26 cellular contexts compared by ENCODE assay signal in the genomic region with DNA sequence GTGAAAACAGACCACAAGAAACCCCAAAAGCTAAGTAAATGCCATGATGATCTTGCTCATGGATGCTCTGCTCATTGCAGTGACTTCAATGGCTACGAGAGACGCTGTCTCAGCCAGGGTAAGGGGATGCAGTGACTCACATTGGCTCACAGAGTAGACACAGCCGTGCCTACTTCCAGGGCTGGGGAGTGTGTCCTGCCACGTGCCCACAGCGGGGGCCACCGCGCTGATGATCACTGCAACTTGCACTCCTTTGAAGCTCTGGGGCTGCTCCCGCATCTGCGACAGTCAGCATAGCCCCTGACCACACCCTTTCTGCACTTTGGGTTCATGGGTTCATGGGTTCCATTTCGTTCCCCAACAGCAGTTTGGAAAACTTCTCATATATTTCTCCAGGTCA.
"Had no signal": no experiment of that assay in that cellular context is flagged by ENCODE, and none has a peak within 500 bp of the region (broad histone marks: within the 10 kb centered on the region; RNA-seq: fewer than 3 reads in every experiment).

No MANE protein-coding gene starts in this region.

- H3K27ac ChIP-seq: dorsolateral prefrontal cortex, epithelial cell of prostate, gastrocnemius medialis, heart left ventricle, hepatocyte, parathyroid adenoma, prostate gland, right atrium auricular region, sigmoid colon, testis, tibial artery, uterus had no signal

- H3K4me1 Mint-ChIP-seq: naive thymus-derived CD8-positive, alpha-beta T cell; stimulated activated memory B cell treated with anti-CD40 and anti-IgM and Interleukin-4, amounts not matched to agents 10 μg/mL and 1 μg/mL and 100 μg/mL, for 72 hours had no signal

- H3K4me3 ChIP-seq: dorsolateral prefrontal cortex, gastrocnemius medialis, heart left ventricle, hepatocyte, prostate gland, right atrium auricular region, sigmoid colon, testis, tibial artery, uterus had no signal

- H2AFZ ChIP-seq: hepatocyte, parathyroid adenoma had no signal

- H3K9me3 ChIP-seq: gastrocnemius medialis, heart left ventricle, prostate gland, right atrium auricular region, sigmoid colon, testis, tibial artery, uterus had no signal

- DNase-seq: cerebellar nuclear complex; effector CD4-positive, alpha-beta T cell; foreskin fibroblast; gastrocnemius medialis; kidney; mammary epithelial cell; mesendoderm; naive thymus-derived CD8-positive, alpha-beta T cell; sigmoid colon; stimulated activated CD4-positive, alpha-beta T cell treated with anti-CD3 and anti-CD28 coated beads, Interleukin-4, amount 100 ng/mL, for 4 hours; stimulated activated naive CD8-positive, alpha-beta T cell treated with anti-CD3 and anti-CD28 coated beads, Interleukin-15, Interleukin-2, amounts not matched to agents 100 U/mL and 50 U/mL, for 24 hours; substantia nigra; testis; uterus had no signal

- H3K27me3 ChIP-seq: right atrium auricular region, testis, uterus had no signal

- H3K36me3 Mint-ChIP-seq: naive thymus-derived CD8-positive, alpha-beta T cell; stimulated activated memory B cell treated with anti-CD40 and anti-IgM and Interleukin-4, amounts not matched to agents 10 μg/mL and 1 μg/mL and 100 μg/mL, for 72 hours; type B pancreatic cell had no signal

- FAIRE-seq: colon, kidney had no signal

- H3K4me2 ChIP-seq: hepatocyte had no signal

- H3K79me2 ChIP-seq: hepatocyte, parathyroid adenoma had no signal

- H3K36me3 ChIP-seq: gastrocnemius medialis, heart left ventricle, prostate gland, right atrium auricular region, sigmoid colon, tibial artery, uterus had no signal

- H3K4me1 ChIP-seq: gastrocnemius medialis, parathyroid adenoma, prostate gland, sigmoid colon, testis, tibial artery, uterus had no signal

- H3K9ac ChIP-seq: parathyroid adenoma had no signal

- H3K27ac Mint-ChIP-seq: naive thymus-derived CD8-positive, alpha-beta T cell; stimulated activated memory B cell treated with anti-CD40 and anti-IgM and Interleukin-4, amounts not matched to agents 10 μg/mL and 1 μg/mL and 100 μg/mL, for 72 hours; type B pancreatic cell had no signal

- H3K4me3 Mint-ChIP-seq: naive thymus-derived CD8-positive, alpha-beta T cell; neural crest cell; stimulated activated memory B cell treated with anti-CD40 and anti-IgM and Interleukin-4, amounts not matched to agents 10 μg/mL and 1 μg/mL and 100 μg/mL, for 72 hours; type B pancreatic cell had no signal

- H3K9me3 Mint-ChIP-seq: naive thymus-derived CD8-positive, alpha-beta T cell; neural crest cell; stimulated activated memory B cell treated with anti-CD40 and anti-IgM and Interleukin-4, amounts not matched to agents 10 μg/mL and 1 μg/mL and 100 μg/mL, for 72 hours had no signal
